Comparison of ENCODE assay signal across 8 cellular contexts in the genomic region with DNA sequence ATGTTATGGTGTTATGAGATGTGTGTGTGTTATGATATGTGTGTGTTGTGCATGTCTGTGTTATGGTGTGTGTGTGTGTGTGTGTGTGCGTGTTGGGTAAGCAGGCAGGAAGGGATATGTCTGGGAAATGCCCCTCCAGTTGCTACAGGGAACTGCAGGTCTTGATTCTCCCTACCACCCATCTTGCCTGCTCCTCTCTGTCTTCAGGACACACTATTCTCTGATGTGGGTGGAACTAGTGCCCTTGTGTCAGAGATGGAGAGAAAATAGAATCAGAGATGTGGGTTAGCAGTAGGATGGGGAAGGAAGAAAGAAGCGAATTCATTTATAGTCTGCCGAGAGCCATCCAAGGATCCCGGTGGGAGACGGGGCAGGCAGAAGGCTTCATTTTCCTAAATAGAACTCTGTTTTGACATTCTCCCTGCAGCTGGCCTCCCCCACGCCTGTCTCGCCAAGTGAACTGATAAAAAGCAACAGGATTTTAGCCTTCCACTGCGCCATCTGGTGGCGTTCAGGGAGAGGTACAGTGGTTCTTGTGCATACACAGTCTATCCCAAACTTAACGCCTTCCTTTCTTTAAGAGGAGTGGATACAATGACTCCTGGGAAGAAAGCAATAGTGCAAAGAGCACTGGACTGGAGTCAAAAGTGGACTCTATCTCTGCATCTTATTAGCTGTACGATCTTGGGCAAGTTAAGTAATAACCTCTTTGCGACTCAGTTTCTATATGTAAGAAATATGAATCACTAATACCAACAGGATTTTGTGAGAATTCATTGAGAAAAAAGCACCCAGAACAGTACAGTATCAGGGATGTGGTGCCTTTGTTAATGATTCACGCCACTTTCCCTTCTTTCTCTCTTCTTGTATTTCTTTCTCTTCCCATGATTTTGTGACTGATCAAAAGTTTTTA. TPM values are rescaled to one million over a fixed set of nuclear protein-coding genes. Genes with fewer than 3 reads are reported as not detected.
DNase-seq lines count a peak whose midpoint lies in the region; ATAC-seq, FAIRE-seq and TF ChIP-seq lines count a peak whose summit lies in the region.

No MANE protein-coding gene starts in this region.

- BruUV-seq in mammary epithelial cell (replicated peaks; lab: Mats Ljungman, UMichigan), result no TSS peak

- no peak for TF ChIP-seq POLR2A in A549 (IDR thresholded peaks at IDR 0.05; ENCODE audit: low read length)

- H3K4me1 ChIP-seq in A549 (peaks cover 29% of the 10 kb centered on the region), mammary epithelial cell (ENCODE audit: insufficient read depth, low read length) (peaks cover 8% of the 10 kb centered on the region)

- H4K20me1 ChIP-seq in mammary epithelial cell (ENCODE audit: insufficient read depth, low read length), result no peaks in the 10 kb centered on the region

- intact Hi-C loops in mammary epithelial cell (cut with micrococcal nuclease), result loop anchor here (1.0 to 10.0 kb wide), 5 partner anchors 32 to 713 kb away; partner anchors contain the start of gene SETD7

- H3K36me3 ChIP-seq in mammary epithelial cell (ENCODE audit: insufficient read depth, low read length), result no peaks in the 10 kb centered on the region

- H3K27ac ChIP-seq in A549, result peak overlapping the region; percentile 63 to 81
- no peak overlapping the region for H3K27ac ChIP-seq in mammary epithelial cell (ENCODE audit: insufficient read depth, low read depth, low read length)

- H3K79me2 ChIP-seq in mammary epithelial cell (ENCODE audit: insufficient read depth, low read length), result no peaks in the 10 kb centered on the region

- peak; percentile 75 to 79 for TF ChIP-seq RAD21 in A549 (conservative IDR thresholded peaks at IDR 0.05 in 1 of 2, IDR thresholded peaks at IDR 0.05 in 1 of 2)

- ATAC-seq in A549 (peak; percentile 82 to 85), GM18511 (IDR thresholded peaks at IDR 0.05; ENCODE audit: unreplicated experiment) (peak; percentile 88), HG03039 (IDR thresholded peaks at IDR 0.05; ENCODE audit: unreplicated experiment) (peak; percentile 53)

- POLR2A ChIA-PET in A549 (lab: Yijun Ruan, JAX), result no interaction called here

- H3K4me2 ChIP-seq in A549 (peak overlapping the region; percentile 52), mammary epithelial cell (ENCODE audit: insufficient read depth, low read depth, low read length) (no peak overlapping the region)

- in situ Hi-C loops in mammary epithelial cell (cut with MboI; ENCODE audit: low sequenced_read_pairs in 2 of 2), result loop anchor here (5.0 to 25.0 kb wide), 2 partner anchors 34 to 611 kb away; no protein-coding TSS in a partner anchor

- no peak for TF ChIP-seq EP300 in A549 (IDR thresholded peaks at IDR 0.05)

- CTCF ChIA-PET in A549 (lab: Yijun Ruan, JAX) (interaction anchor here (0.6 to 11.4 kb wide), 34 partner anchors 8 to 709 kb away, joined by 3 to 260 read pairs (median 5); partner anchors contain the start of gene MGST2), mammary epithelial cell (lab: Charles Lee; ENCODE audit: low non-redundant PET) (interaction anchor here (0.5 to 0.6 kb wide), 2 partner anchors 89 to 95 kb away, joined by 3 to 4 read pairs; no protein-coding TSS in a partner anchor)

- no peak overlapping the region for H3K4me3 ChIP-seq in A549
- H3K4me3 ChIP-seq in WI38 (ENCODE audit: low read depth, low read length), result no peak overlapping the region
- H3K4me3 ChIP-seq in mammary epithelial cell (replicated peaks in 1 of 3; ENCODE audit: insufficient read depth in 1 of 3, low read depth in 2 of 3, low read length in 3 of 3), result no peak overlapping the region

- FAIRE-seq in A549 (lab: Jason Lieb, UNC), result peak; percentile 36

- H3K9me3 ChIP-seq in A549, result no peaks in the 10 kb centered on the region
- no peaks in the 10 kb centered on the region for H3K9me3 ChIP-seq in mammary epithelial cell (replicated peaks; ENCODE audit: insufficient read depth, low read length)

- WGBS in A549 (ENCODE audit: missing lambda C conversion rate), result 11% methylated on average over 13 of the region's 13 CpGs
- WGBS in mammary epithelial cell (ENCODE audit: low coverage, missing lambda C conversion rate), result 15% methylated on average over 10 of the region's 13 CpGs

- TF ChIP-seq CTCF in A549 (IDR thresholded peaks at IDR 0.05), result peak; percentile 80
- peak; percentile 87 for TF ChIP-seq CTCF in WI38 (IDR thresholded peaks at IDR 0.05; ENCODE audit: low read depth, low read length)
- peak; percentile 91 to 95 for TF ChIP-seq CTCF in mammary epithelial cell (conservative IDR thresholded peaks at IDR 0.05 in 1 of 2, IDR thresholded peaks at IDR 0.05 in 1 of 2; ENCODE audit: extremely low read depth in 1 of 2, insufficient read depth in 1 of 2, low read depth in 1 of 2, low read length in 2 of 2)

- peak overlapping the region; percentile 52 for H2AFZ ChIP-seq in mammary epithelial cell (ENCODE audit: low read depth, low read length)

- DNase-seq in A549 (ENCODE audit: low read depth in 1 of 2, low spot score in 1 of 2), result peak; percentile 44 to 84
- DNase-seq in NCI-H2196 (lab: John Stamatoyannopoulos, UW; ENCODE audit: unreplicated experiment), result peak; percentile 66
- peak; percentile 43 for DNase-seq in mammary epithelial cell
- peak; percentile 66 for DNase-seq in kidney glomerular epithelial cell (lab: John Stamatoyannopoulos, UW)
- DNase-seq in stimulated activated CD4-positive, alpha-beta T cell treated with anti-CD3 and anti-CD28 coated beads, Interleukin-1b, Interleukin-23, amount 100 ng/mL, for 48 hours, result peak; percentile 61

- dilution Hi-C loops in mammary epithelial cell (cut with HindIII; ENCODE audit: low sequenced_read_pairs), result no loop called here

- no peaks in the 10 kb centered on the region for H3K27me3 ChIP-seq in mammary epithelial cell (ENCODE audit: insufficient read depth, low read length)

- no peak overlapping the region for H3K9ac ChIP-seq in mammary epithelial cell (ENCODE audit: insufficient read depth, low read length)

TF ChIP-seq in A549, 52 proteins besides CTCF, POLR2A, EP300 and RAD21:
- TF ChIP-seq RNF2 (IDR thresholded peaks at IDR 0.05; ENCODE audit: borderline replicate concordance, low read depth), result no peak
- TF ChIP-seq SMC3 (IDR thresholded peaks at IDR 0.05), result peak; percentile 92

RNA-seq across cellular contexts. Expression of gene MGST2, which starts 14.1 kb away (rescaled TPM):
- polyA plus RNA-seq in A549 (2011; rRNA removed), result 61.1 and 62.1 TPM in 2 replicates
- polyA plus RNA-seq in A549 (2012; cell fraction: cytosol; rRNA removed), result 22.9 and 26.6 TPM in 2 replicates
- 12.1 and 21.3 TPM in 2 replicates for polyA plus RNA-seq in A549 (2012; cell fraction: nucleus; rRNA removed)
- 44.0 to 45.7 TPM (median 45.0 TPM) in 3 replicates for polyA plus RNA-seq in A549 (2017; fragmentation: RNase III; extraction: RNeasy Plus Mini Kit Qiagen cat#74134 plus additional on column Dnase treatment)
- 9.5 and 14.6 TPM in 2 replicates for polyA minus RNA-seq in A549 (2011; rRNA and poly(A)+ RNA removed)
- total RNA-seq in mammary epithelial cell, result 10 to 100 TPM; 14.7 to 15.8 TPM
- polyA plus RNA-seq in mammary epithelial cell, result 36.6 TPM
- 18.2 TPM for polyA minus RNA-seq in mammary epithelial cell
